Comparison of ENCODE assay signal across 21 cellular contexts in the genomic region with DNA sequence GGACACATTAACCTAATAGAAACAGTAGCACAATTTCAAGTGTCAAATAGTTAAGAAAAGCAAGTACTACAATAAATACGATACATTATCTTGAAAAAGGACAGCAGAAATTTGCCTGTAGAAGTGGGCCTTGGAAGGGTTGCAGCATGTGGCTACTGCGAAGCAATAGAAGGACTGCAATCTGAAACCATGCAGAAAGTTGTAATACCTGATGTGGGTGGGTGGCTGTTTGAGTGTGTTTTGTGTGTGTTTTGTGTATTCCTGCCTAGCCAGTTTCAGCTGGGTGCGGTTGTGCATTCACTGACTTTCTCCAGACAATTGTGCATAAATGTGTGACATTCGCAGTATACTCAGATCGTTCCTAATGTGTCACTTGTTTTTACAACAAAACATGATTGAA.
"Had no signal": no experiment of that assay in that cellular context is flagged by ENCODE, and none has a peak within 500 bp of the region (broad histone marks: within the 10 kb centered on the region; RNA-seq: fewer than 3 reads in every experiment).

No MANE protein-coding gene starts in this region.

- H3K36me3 ChIP-seq: colonic mucosa, prostate gland, tibial nerve, WERI-Rb-1 had no signal

- DNase-seq: activated CD4-positive, alpha-beta T cell treated with anti-CD3 and anti-CD28 coated beads for 48 hours; activated CD8-positive, alpha-beta T cell treated with anti-CD3 and anti-CD28 coated beads for 36 hours; activated effector memory CD4-positive, alpha-beta T cell treated with anti-CD3 and anti-CD28 coated beads, Interleukin-2, amount 50 U/mL, for 16 hours; activated T-cell treated with anti-CD3 and anti-CD28 coated beads, Interleukin-2, amount 50 U/mL, for 4 hours; amniotic stem cell; central memory CD4-positive, alpha-beta T cell; colonic mucosa; effector CD8-positive, alpha-beta T cell; left colon; nephron progenitor cell; occipital lobe; right cardiac atrium; stimulated activated CD4-positive, alpha-beta T cell treated with anti-CD3 and anti-CD28 coated beads, Interleukin-4, amount 100 ng/mL, for 24 hours; stimulated activated naive CD4-positive, alpha-beta T cell; WERI-Rb-1 had no signal

- H3K4me1 ChIP-seq: colonic mucosa, prostate gland, tibial nerve had no signal

- H3K27me3 Mint-ChIP-seq: activated CD8-positive, alpha-beta T cell treated with anti-CD3 and anti-CD28 coated beads for 36 hours; activated naive CD8-positive, alpha-beta T cell had no signal

- H3K9me3 Mint-ChIP-seq: activated CD8-positive, alpha-beta T cell treated with anti-CD3 and anti-CD28 coated beads for 36 hours; activated T-cell treated with anti-CD3 and anti-CD28 coated beads, Interleukin-2, amount 50 U/mL, for 4 hours had no signal

- H3K27ac ChIP-seq: colonic mucosa, prostate gland, skin epidermis, tibial nerve, WERI-Rb-1 had no signal

- H3K27me3 ChIP-seq: colonic mucosa, tibial nerve had no signal

- H3K9me3 ChIP-seq: colonic mucosa, prostate gland, tibial nerve had no signal

- H3K4me3 Mint-ChIP-seq: activated CD8-positive, alpha-beta T cell treated with anti-CD3 and anti-CD28 coated beads for 36 hours; activated naive CD8-positive, alpha-beta T cell; activated T-cell treated with anti-CD3 and anti-CD28 coated beads, Interleukin-2, amount 50 U/mL, for 4 hours; mesothelial cell of epicardium; nephron progenitor cell had no signal

- H3K27ac Mint-ChIP-seq: activated CD8-positive, alpha-beta T cell treated with anti-CD3 and anti-CD28 coated beads for 36 hours; activated naive CD8-positive, alpha-beta T cell; mesothelial cell of epicardium; nephron progenitor cell had no signal

- ATAC-seq: activated CD8-positive, alpha-beta T cell treated with anti-CD3 and anti-CD28 coated beads for 36 hours; activated T-cell treated with anti-CD3 and anti-CD28 coated beads, Interleukin-2, amount 50 U/mL, for 4 hours; left colon had no signal

- H3K4me3 ChIP-seq: colonic mucosa, lung, prostate gland, skin epidermis, tibial nerve had no signal
